In the genomic region with DNA sequence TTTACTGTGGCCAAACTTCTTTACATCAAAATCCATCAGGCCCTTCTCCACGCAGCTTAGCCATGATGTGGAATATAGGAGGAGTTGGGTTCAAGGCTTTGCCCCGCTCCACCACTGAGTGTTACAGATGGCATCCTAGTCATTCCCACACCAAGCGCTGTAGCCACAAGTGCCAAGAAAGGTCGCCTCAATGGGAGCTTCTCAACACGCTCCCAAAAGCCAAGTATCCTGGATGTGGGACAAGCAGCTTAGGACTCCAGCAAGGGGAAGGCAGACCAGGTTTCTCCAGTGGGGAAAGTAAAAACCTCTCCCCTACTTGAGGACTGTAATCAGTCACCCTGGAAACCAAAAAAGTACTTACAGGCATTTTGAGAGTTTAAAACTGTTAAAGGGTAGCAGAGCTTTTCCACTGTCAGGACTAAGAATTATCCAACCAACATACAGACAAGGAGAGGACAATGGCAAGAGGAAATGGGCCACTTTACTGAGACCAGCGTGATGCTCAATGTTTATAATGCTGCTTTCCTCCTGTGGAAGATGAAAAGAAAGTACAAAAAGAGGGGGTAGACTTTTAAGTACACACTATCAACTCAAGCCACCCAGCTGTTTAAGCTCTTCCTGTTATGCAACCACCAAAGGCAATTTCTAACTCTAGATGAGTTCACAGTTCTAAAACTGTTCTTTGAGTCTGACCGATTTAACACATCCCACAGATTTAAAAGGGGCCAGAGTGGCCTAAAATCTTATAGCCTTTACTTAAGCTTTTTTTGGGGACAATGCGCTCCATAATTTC, we compare ENCODE assay signal across 10 cellular contexts.
DNase-seq lines count a peak whose midpoint lies in the region; ATAC-seq and TF ChIP-seq lines count a peak whose summit lies in the region.
"Had no signal": no experiment of that assay in that cellular context is flagged by ENCODE, and none has a peak within 500 bp of the region (broad histone marks: within the 10 kb centered on the region; RNA-seq: fewer than 3 reads in every experiment).

No MANE protein-coding gene starts in this region.

- no peak for DNase-seq in Right ventricle myocardium inferior (ENCODE audit: missing footprints)
- DNase-seq in right atrium auricular region (ENCODE audit: low spot score) = no peak
- DNase-seq in iPS-NIHi11 (ENCODE audit: low spot score) = peak; percentile 18
- no peak for DNase-seq in upper lobe of right lung
- no peak for DNase-seq in NCI-H524 (lab: John Stamatoyannopoulos, UW)
- no peak for DNase-seq in NCI-H1092 (lab: John Stamatoyannopoulos, UW)
- DNase-seq: aorta had no signal

- ATAC-seq in Right ventricle myocardium inferior = peak; percentile 68
- ATAC-seq in activated T-helper 17 cell treated with anti-CD3 and anti-CD28 coated beads, Interleukin-2, amount 50 U/mL, for 72 hours (replicated peaks) = peak; percentile 31
- peak; percentile 40 for ATAC-seq in upper lobe of right lung
- no peak for ATAC-seq in GM19463 (IDR thresholded peaks at IDR 0.05; ENCODE audit: unreplicated experiment)

- TF ChIP-seq CTCF in right atrium auricular region (IDR thresholded peaks at IDR 0.05) (no peak), upper lobe of right lung (IDR thresholded peaks at IDR 0.05) (no peak)

- H3K4me1 ChIP-seq in right atrium auricular region (peaks cover 0 to 9% of the 10 kb centered on the region in 2 donors), upper lobe of right lung (no peaks in the 10 kb centered on the region)

- H3K36me3 Mint-ChIP-seq in activated T-helper 17 cell treated with anti-CD3 and anti-CD28 coated beads, Interleukin-2, amount 50 U/mL, for 72 hours (ENCODE audit: low read depth) = peaks cover 71% of the 10 kb centered on the region

- H3K9me3 ChIP-seq in right atrium auricular region (peaks cover 0 to 24% of the 10 kb centered on the region in 2 donors), upper lobe of right lung (peaks cover 14% of the 10 kb centered on the region)

- no peak overlapping the region for H3K27ac ChIP-seq in right atrium auricular region
- peak overlapping the region; percentile 61 for H3K27ac ChIP-seq in upper lobe of right lung

- no peak overlapping the region for H3K4me3 ChIP-seq in right atrium auricular region
- peak overlapping the region; percentile 25 for H3K4me3 ChIP-seq in upper lobe of right lung

- H3K27ac Mint-ChIP-seq in activated T-helper 17 cell treated with anti-CD3 and anti-CD28 coated beads, Interleukin-2, amount 50 U/mL, for 72 hours = peak overlapping the region; percentile 42
- H3K27ac Mint-ChIP-seq: nephron had no signal

- peak overlapping the region; percentile 75 for H3K4me3 Mint-ChIP-seq in activated T-helper 17 cell treated with anti-CD3 and anti-CD28 coated beads, Interleukin-2, amount 50 U/mL, for 72 hours

- H3K36me3 ChIP-seq in right atrium auricular region (no peaks in the 10 kb centered on the region), upper lobe of right lung (no peaks in the 10 kb centered on the region)

- no peaks in the 10 kb centered on the region for H3K9me3 Mint-ChIP-seq in activated T-helper 17 cell treated with anti-CD3 and anti-CD28 coated beads, Interleukin-2, amount 50 U/mL, for 72 hours

- H3K4me1 Mint-ChIP-seq in activated T-helper 17 cell treated with anti-CD3 and anti-CD28 coated beads, Interleukin-2, amount 50 U/mL, for 72 hours = peaks cover 40% of the 10 kb centered on the region

- no peaks in the 10 kb centered on the region for H3K27me3 Mint-ChIP-seq in activated T-helper 17 cell treated with anti-CD3 and anti-CD28 coated beads, Interleukin-2, amount 50 U/mL, for 72 hours

- H3K27me3 ChIP-seq in right atrium auricular region (no peaks in the 10 kb centered on the region), upper lobe of right lung (no peaks in the 10 kb centered on the region)

- intact Hi-C loops in Right ventricle myocardium inferior (cut with DNase I) = no loop called here
- intact Hi-C loops in upper lobe of right lung (cut with DNase I) = no loop called here
